19 cellular contexts compared by ENCODE assay signal in the genomic region with DNA sequence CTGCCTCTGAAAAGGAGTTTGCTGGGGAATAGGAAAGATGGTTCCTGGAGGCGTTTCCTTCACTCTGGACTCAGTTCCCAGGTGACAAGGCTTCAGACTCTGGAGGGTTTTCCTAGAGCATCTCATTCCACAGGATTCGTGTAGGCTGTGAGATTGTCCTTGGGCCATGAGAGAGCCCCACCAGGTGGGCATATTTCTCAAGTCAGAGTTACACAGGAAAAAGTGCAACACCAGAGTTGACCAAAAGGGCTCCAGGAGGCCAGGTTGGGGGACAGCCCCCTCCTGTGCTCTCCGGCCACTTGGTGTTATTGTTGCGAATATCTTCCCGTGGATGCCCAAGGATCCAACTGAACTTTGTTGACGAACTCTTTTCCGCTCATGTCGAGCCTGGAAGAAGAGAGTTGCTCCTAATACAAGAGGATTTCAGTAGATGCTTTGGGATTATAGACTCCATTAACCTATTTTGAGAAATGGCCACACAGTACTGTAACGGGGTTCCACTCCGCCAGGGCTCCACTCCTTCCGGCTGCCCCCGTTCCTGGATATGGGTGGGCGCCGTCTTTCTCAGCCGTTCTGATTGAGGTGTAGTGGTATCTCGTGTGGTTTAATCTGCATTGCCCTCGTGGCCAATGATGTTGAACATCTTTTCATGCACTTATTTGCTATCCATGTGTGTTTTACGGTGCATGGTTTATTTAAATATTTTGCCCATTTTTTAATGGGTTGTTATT.
"Had no signal": no experiment of that assay in that cellular context is flagged by ENCODE, and none has a peak within 500 bp of the region (broad histone marks: within the 10 kb centered on the region; RNA-seq: fewer than 3 reads in every experiment).

No MANE protein-coding gene starts in this region.

- H3K27ac Mint-ChIP-seq: activated naive CD8-positive, alpha-beta T cell; activated T-cell treated with anti-CD3 and anti-CD28 coated beads, Interleukin-2, amount 50 U/mL, for 72 hours; naive B cell; progenitor cell of endocrine pancreas; T-helper 2 cell treated with Interferon-gamma antibody and Interleukin-4, amounts not matched to agents 5 μg/mL and 100 μg/mL, for 36 hours; WTC11 had no signal

- H3K4me1 ChIP-seq: foreskin keratinocyte, transverse colon had no signal

- H3K4me1 Mint-ChIP-seq: naive B cell, neural crest cell, WTC11 had no signal

- ATAC-seq: activated T-cell treated with anti-CD3 and anti-CD28 coated beads, Interleukin-2, amount 50 U/mL, for 72 hours; foreskin keratinocyte; WTC11 had no signal

- H3K4me3 ChIP-seq: cardiac muscle cell, hepatocyte, lung, transverse colon had no signal

- FAIRE-seq: colon, islet of Langerhans had no signal

- H3K9me3 Mint-ChIP-seq: activated T-cell treated with anti-CD3 and anti-CD28 coated beads, Interleukin-2, amount 50 U/mL, for 72 hours; neural crest cell; T-helper 2 cell treated with Interferon-gamma antibody and Interleukin-4, amounts not matched to agents 5 μg/mL and 100 μg/mL, for 36 hours had no signal

- H3K27ac ChIP-seq: cardiac muscle cell, foreskin keratinocyte, hepatocyte, transverse colon had no signal

- H3K27me3 ChIP-seq: cardiac muscle cell, foreskin keratinocyte had no signal

- DNase-seq: activated CD4-positive, alpha-beta T cell treated with anti-CD3 and anti-CD28 coated beads for 4 hours; activated gamma-delta T cell; activated T-cell treated with anti-CD3 and anti-CD28 coated beads, Interleukin-2, amount 50 U/mL, for 72 hours; amniotic stem cell; foreskin keratinocyte; naive B cell; stimulated activated CD4-positive, alpha-beta T cell treated with anti-CD3 and anti-CD28 coated beads, Interleukin-2, amount 100 ng/mL, for 24 hours; stimulated activated naive CD4-positive, alpha-beta T cell treated with Interleukin-2 at 50 U/mL for 16 hours; transverse colon had no signal

- H3K4me3 Mint-ChIP-seq: activated naive CD8-positive, alpha-beta T cell; activated T-cell treated with anti-CD3 and anti-CD28 coated beads, Interleukin-2, amount 50 U/mL, for 72 hours; naive B cell; neural crest cell; T-helper 2 cell treated with Interferon-gamma antibody and Interleukin-4, amounts not matched to agents 5 μg/mL and 100 μg/mL, for 36 hours; WTC11 had no signal

- H3K9me3 ChIP-seq: transverse colon had no signal

- H3K36me3 ChIP-seq: cardiac muscle cell, transverse colon had no signal

- H3K36me3 Mint-ChIP-seq: activated naive CD8-positive, alpha-beta T cell; naive B cell; WTC11 had no signal
